1 cellular context compared by ENCODE assay signal in genomic region chr1:161045749-161046573, GRCh38.
TF ChIP-seq lines count a peak whose summit lies in the region.

A gene with protein sequence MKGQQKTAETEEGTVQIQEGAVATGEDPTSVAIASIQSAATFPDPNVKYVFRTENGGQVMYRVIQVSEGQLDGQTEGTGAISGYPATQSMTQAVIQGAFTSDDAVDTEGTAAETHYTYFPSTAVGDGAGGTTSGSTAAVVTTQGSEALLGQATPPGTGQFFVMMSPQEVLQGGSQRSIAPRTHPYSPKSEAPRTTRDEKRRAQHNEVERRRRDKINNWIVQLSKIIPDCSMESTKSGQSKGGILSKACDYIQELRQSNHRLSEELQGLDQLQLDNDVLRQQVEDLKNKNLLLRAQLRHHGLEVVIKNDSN (minus strand): TSS chr1:161045977. CDS start chr1:161043275, 2,702 bp downstream.

TF ChIP-seq in HepG2, 621 proteins besides CTCF, POLR2A, EP300 and RAD21 (continued from another document):
- TF ChIP-seq FOXO4 (CRISPR knock-in tag; conservative IDR thresholded peaks at IDR 0.05) (no peak), SNAPC5 (CRISPR knock-in tag; IDR thresholded peaks at IDR 0.05; ENCODE audit: borderline replicate concordance) (no peak), KLF6 (CRISPR knock-in tag; IDR thresholded peaks at IDR 0.05) (no peak), ZNF747 (CRISPR knock-in tag; IDR thresholded peaks at IDR 0.05; ENCODE audit: borderline replicate concordance) (peak; percentile 84; the same call in 1 of the 2 replicates), ZBTB39 (CRISPR knock-in tag; IDR thresholded peaks at IDR 0.05) (no peak), FOXK1 (CRISPR knock-in tag; IDR thresholded peaks at IDR 0.05; ENCODE audit: borderline replicate concordance, low read depth) (peak; percentile 70; the same call in 1 of the 2 replicates), SPEN (CRISPR knock-in tag; IDR thresholded peaks at IDR 0.05; ENCODE audit: low read depth) (no peak), ZZZ3 (CRISPR knock-in tag; IDR thresholded peaks at IDR 0.05; ENCODE audit: borderline replicate concordance) (no peak), GZF1 (CRISPR knock-in tag; IDR thresholded peaks at IDR 0.05) (no peak), GFI1 (CRISPR knock-in tag; IDR thresholded peaks at IDR 0.05; ENCODE audit: borderline replicate concordance) (no peak; the same call in none of the 2 replicates), ZNF891 (CRISPR knock-in tag; IDR thresholded peaks at IDR 0.05) (no peak), ZNF3 (CRISPR knock-in tag; IDR thresholded peaks at IDR 0.05) (no peak), ZNF552 (CRISPR knock-in tag; IDR thresholded peaks at IDR 0.05; ENCODE audit: borderline replicate concordance) (no peak), NCOR1 (IDR thresholded peaks at IDR 0.05; ENCODE audit: borderline replicate concordance, low read length) (no peak; the same call in 1 of the 2 replicates), NFIC (IDR thresholded peaks at IDR 0.05; ENCODE audit: low read length) (no peak), MXD4 (CRISPR knock-in tag; IDR thresholded peaks at IDR 0.05) (no peak), PRPF4 (IDR thresholded peaks at IDR 0.05; ENCODE audit: low read depth, low read length, poor library complexity, severe bottlenecking) (no peak), NFKB2 (CRISPR knock-in tag; IDR thresholded peaks at IDR 0.05; ENCODE audit: borderline replicate concordance) (0 out of 2 replicates have a peak, but pooled peaks have one; percentile 38), TSC22D2 (CRISPR knock-in tag; IDR thresholded peaks at IDR 0.05; ENCODE audit: borderline replicate concordance) (no peak; the same call in 1 of the 2 replicates), ZNF724P (CRISPR knock-in tag; IDR thresholded peaks at IDR 0.05; ENCODE audit: borderline replicate concordance) (no peak), ZNF17 (CRISPR knock-in tag; IDR thresholded peaks at IDR 0.05) (no peak), ZNF761 (CRISPR knock-in tag; conservative IDR thresholded peaks at IDR 0.05) (no peak), ZNF263 (CRISPR knock-in tag; IDR thresholded peaks at IDR 0.05) (0 out of 2 replicates have a peak, but pooled peaks have one; percentile 16), ZNF710 (CRISPR knock-in tag; IDR thresholded peaks at IDR 0.05; ENCODE audit: borderline replicate concordance) (no peak), FIP1L1 (IDR thresholded peaks at IDR 0.05; ENCODE audit: borderline replicate concordance, insufficient read depth, low read depth, low read length) (no peak), RFXAP (CRISPR knock-in tag; IDR thresholded peaks at IDR 0.05; ENCODE audit: borderline replicate concordance) (peak; percentile 52; the same call in 1 of the 2 replicates), ZNF782 (CRISPR knock-in tag; IDR thresholded peaks at IDR 0.05; ENCODE audit: borderline replicate concordance) (no peak), DMAP1 (CRISPR knock-in tag; IDR thresholded peaks at IDR 0.05) (peak; percentile 45), KMT2B (CRISPR knock-in tag; IDR thresholded peaks at IDR 0.05) (0 out of 2 replicates have a peak, but pooled peaks have one; percentile 27), SNRNP70 (IDR thresholded peaks at IDR 0.05; ENCODE audit: low read depth, low read length) (no peak), ZNF790 (CRISPR knock-in tag; IDR thresholded peaks at IDR 0.05; ENCODE audit: borderline replicate concordance) (no peak), RBM22 (optimal IDR thresholded peaks at IDR 0.05; ENCODE audit: low read length) (no peak)
- TF ChIP-seq, protein P1, sequence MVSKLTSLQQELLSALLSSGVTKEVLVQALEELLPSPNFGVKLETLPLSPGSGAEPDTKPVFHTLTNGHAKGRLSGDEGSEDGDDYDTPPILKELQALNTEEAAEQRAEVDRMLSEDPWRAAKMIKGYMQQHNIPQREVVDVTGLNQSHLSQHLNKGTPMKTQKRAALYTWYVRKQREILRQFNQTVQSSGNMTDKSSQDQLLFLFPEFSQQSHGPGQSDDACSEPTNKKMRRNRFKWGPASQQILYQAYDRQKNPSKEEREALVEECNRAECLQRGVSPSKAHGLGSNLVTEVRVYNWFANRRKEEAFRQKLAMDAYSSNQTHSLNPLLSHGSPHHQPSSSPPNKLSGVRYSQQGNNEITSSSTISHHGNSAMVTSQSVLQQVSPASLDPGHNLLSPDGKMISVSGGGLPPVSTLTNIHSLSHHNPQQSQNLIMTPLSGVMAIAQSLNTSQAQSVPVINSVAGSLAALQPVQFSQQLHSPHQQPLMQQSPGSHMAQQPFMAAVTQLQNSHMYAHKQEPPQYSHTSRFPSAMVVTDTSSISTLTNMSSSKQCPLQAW (CRISPR knock-in tag; IDR thresholded peaks at IDR 0.05), result peak; percentile 75
- TF ChIP-seq, protein P2, sequence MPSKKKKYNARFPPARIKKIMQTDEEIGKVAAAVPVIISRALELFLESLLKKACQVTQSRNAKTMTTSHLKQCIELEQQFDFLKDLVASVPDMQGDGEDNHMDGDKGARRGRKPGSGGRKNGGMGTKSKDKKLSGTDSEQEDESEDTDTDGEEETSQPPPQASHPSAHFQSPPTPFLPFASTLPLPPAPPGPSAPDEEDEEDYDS (CRISPR knock-in tag; IDR thresholded peaks at IDR 0.05), result peak; percentile 83
- TF ChIP-seq, protein P3, sequence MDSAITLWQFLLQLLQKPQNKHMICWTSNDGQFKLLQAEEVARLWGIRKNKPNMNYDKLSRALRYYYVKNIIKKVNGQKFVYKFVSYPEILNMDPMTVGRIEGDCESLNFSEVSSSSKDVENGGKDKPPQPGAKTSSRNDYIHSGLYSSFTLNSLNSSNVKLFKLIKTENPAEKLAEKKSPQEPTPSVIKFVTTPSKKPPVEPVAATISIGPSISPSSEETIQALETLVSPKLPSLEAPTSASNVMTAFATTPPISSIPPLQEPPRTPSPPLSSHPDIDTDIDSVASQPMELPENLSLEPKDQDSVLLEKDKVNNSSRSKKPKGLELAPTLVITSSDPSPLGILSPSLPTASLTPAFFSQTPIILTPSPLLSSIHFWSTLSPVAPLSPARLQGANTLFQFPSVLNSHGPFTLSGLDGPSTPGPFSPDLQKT (CRISPR knock-in tag; IDR thresholded peaks at IDR 0.05; ENCODE audit: borderline replicate concordance), result peak; percentile 31; the same call in 1 of the 2 replicates
- TF ChIP-seq, protein P4, sequence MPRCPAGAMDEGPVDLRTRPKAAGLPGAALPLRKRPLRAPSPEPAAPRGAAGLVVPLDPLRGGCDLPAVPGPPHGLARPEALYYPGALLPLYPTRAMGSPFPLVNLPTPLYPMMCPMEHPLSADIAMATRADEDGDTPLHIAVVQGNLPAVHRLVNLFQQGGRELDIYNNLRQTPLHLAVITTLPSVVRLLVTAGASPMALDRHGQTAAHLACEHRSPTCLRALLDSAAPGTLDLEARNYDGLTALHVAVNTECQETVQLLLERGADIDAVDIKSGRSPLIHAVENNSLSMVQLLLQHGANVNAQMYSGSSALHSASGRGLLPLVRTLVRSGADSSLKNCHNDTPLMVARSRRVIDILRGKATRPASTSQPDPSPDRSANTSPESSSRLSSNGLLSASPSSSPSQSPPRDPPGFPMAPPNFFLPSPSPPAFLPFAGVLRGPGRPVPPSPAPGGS (CRISPR knock-in tag; IDR thresholded peaks at IDR 0.05), result no peak
TF ChIP-seq in HepG2: peak in this region for 187.
